11 cellular contexts compared by ENCODE assay signal in genomic region chr2:9287400-9288059, GRCh38.
DNase-seq lines count a peak whose midpoint lies in the region; ATAC-seq, FAIRE-seq and TF ChIP-seq lines count a peak whose summit lies in the region.
"Had no signal": no experiment of that assay in that cellular context is flagged by ENCODE, and none has a peak within 500 bp of the region (broad histone marks: within the 10 kb centered on the region; RNA-seq: fewer than 3 reads in every experiment).

No MANE protein-coding gene starts in this region.

- TF ChIP-seq CTCF in AG04450 (IDR thresholded peaks at IDR 0.05; ENCODE audit: low read depth, low read length): no peak
- no peak for TF ChIP-seq CTCF in ascending aorta (IDR thresholded peaks at IDR 0.05)

- H3K27ac ChIP-seq in AG04450 (ENCODE audit: low read depth, low read length) (peak overlapping the region; percentile 94), ascending aorta (peak overlapping the region; percentile 74 to 76)

- POLR2A ChIA-PET in AG04450 (lab: Yijun Ruan, JAX): interaction anchor here (1.0 to 1.5 kb wide), 6 partner anchors 10 to 109 kb away, joined by 3 to 11 read pairs (median 4); no protein-coding TSS in a partner anchor

- CTCF ChIA-PET in AG04450 (lab: Charles Lee): interaction anchor here (1.1 kb wide), 1 partner anchor 10 kb away, joined by 4 read pairs; no protein-coding TSS in a partner anchor

- ATAC-seq in GM19452 (IDR thresholded peaks at IDR 0.05; ENCODE audit: unreplicated experiment): no peak
- ATAC-seq: stimulated activated naive B cell treated with anti-CD40 and anti-IgM and Interleukin-4, amounts not matched to agents 10 μg/mL and 1 μg/mL and 100 μg/mL, for 72 hours had no signal

- H3K27me3 ChIP-seq in AG04450 (ENCODE audit: control insufficient read depth, insufficient read depth, low read length): no peaks in the 10 kb centered on the region
- no peaks in the 10 kb centered on the region for H3K27me3 ChIP-seq in ascending aorta

- peak; percentile 89 for DNase-seq in AG04450 (ENCODE audit: low read depth, low spot score)
- peak; percentile 98 for DNase-seq in HTR-8/SVneo (ENCODE audit: insufficient read length, low spot score)
- peak in 1 of 2 donors; percentile 86 for DNase-seq in ascending aorta (ENCODE audit: low spot score in 2 of 2)
- peak; percentile 97 for DNase-seq in iris pigment epithelial cell (ENCODE audit: low read depth)
- no peak for DNase-seq in NCI-H2196 treated with DMSO at 0.1 percent for 48 hours (lab: John Stamatoyannopoulos, UW; ENCODE audit: unreplicated experiment)
- DNase-seq in NCI-H510A treated with DMSO at 0.1 percent for 48 hours (lab: John Stamatoyannopoulos, UW): no peak
- no peak for DNase-seq in NCI-H748 (lab: John Stamatoyannopoulos, UW; ENCODE audit: unreplicated experiment)
- DNase-seq: CD4-positive, CD25-positive, alpha-beta regulatory T cell; small intestine; stimulated activated naive B cell treated with anti-CD40 and anti-IgM and Interleukin-4, amounts not matched to agents 10 μg/mL and 1 μg/mL and 100 μg/mL, for 72 hours had no signal

- H3K4me1 ChIP-seq in ascending aorta: peaks cover 11 to 39% of the 10 kb centered on the region in 2 donors

- peak; percentile 46 for FAIRE-seq in HTR-8/SVneo (lab: Jason Lieb, UNC)
- FAIRE-seq: small intestine had no signal

- H3K36me3 ChIP-seq in ascending aorta: no peaks in the 10 kb centered on the region

- intact Hi-C loops in ascending aorta (cut with DNase I): loop anchor here (1.0 to 5.0 kb wide), 3 partner anchors 35 to 80 kb away; partner anchors contain the start of gene ASAP2

- H3K4me3 ChIP-seq in AG04450 (ENCODE audit: low read depth, low read length) (no peak overlapping the region), ascending aorta (no peak overlapping the region)

- no peaks in the 10 kb centered on the region for H3K9me3 ChIP-seq in AG04450 (ENCODE audit: control insufficient read depth, insufficient read depth, low read length)
- no peaks in the 10 kb centered on the region for H3K9me3 ChIP-seq in ascending aorta

Comparison
In these comparisons a context has a peak if more than half of its experiments do, and no peak if none do; other contexts are left out.
1. DNase-seq: peak in AG04450 (single experiment), HTR-8/SVneo (single experiment) and iris pigment epithelial cell (single experiment); none in NCI-H2196 treated with DMSO at 0.1 percent for 48 hours (single experiment), NCI-H510A treated with DMSO at 0.1 percent for 48 hours (single experiment) and NCI-H748 (single experiment).